8 cellular contexts compared by ENCODE assay signal in the genomic region with DNA sequence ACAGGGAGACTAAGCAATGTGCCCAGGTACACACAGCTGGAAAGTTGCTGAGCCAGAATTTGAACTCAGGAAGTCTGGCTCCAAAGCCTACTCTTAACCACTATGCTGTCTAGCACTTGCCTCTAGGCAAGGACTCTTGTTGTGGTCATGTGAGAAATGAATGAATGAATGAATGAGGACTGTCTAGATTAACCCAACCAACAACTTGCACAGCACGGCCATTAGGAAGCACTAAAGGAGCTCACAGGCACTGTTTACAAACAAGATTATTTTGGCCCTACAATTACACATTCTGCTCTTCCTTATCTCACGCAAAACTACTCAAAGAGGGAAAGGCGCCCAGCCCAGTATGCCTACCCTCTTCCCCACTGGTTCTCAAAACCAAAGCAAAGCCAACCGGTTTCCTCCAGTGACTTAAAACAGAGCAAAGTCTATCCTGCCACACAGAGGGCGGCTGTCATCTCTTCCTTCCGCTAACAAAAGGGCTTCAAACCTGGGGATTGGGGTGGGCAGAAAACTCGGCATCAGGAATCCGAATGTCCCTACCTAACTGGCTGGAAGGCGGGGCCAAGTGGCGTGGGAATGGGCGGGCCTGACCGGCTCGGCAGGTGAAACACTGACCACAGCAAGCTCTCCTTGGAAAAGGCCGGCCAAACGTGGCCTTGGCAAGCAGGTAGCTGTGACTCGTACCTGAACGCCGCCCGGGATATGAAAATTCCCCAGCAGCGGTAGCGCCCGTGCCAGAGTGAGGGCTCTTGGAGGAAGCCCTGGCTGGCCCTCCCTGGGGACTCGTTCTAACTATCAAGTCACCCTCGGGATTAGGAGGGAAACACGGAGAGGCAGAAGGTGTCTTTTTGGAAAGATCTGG. TPM values are rescaled to one million over a fixed set of nuclear protein-coding genes. Genes with fewer than 3 reads are reported as not detected.
DNase-seq lines count a peak whose midpoint lies in the region; ATAC-seq and TF ChIP-seq lines count a peak whose summit lies in the region.

No MANE protein-coding gene starts in this region.

- H3K36me3 ChIP-seq in PC-9 (ENCODE audit: low read depth) (0 out of 2 replicates have a peak, but pooled peaks cover 7% of the 10 kb centered on the region), adrenal gland (replicated peaks in 1 of 2) (no peaks in the 10 kb centered on the region), left ventricle myocardium inferior (no peaks in the 10 kb centered on the region)

- intact Hi-C loops in CD4-positive, alpha-beta T cell (cut with DNase I, micrococcal nuclease): loop anchor here (2.0 to 5.0 kb wide), 7 partner anchors 16 to 297 kb away; partner anchors contain the start of genes ADPRS (in 1 of the 2), SH3D21 (in 1 of the 2), THRAP3 (in 1 of the 2) and TRAPPC3 (in 1 of the 2)
- intact Hi-C loops in PC-9 (cut with micrococcal nuclease; ENCODE audit: unreplicated experiment) (loop anchor here (5.0 to 10.0 kb wide), 2 partner anchors 80 to 1093 kb away; partner anchors contain the start of gene SH3D21), adrenal gland (cut with DNase I) (no loop called here), left ventricle myocardium inferior (cut with micrococcal nuclease) (no loop called here)

- H2AFZ ChIP-seq in PC-9: peak overlapping the region; percentile 52; the same call in 1 of the 2 replicates

- H3K4me3 Mint-ChIP-seq in CD4-positive, alpha-beta T cell: peak overlapping the region; percentile 89

- H3K79me2 ChIP-seq in PC-9 (ENCODE audit: low read depth): peaks cover 57% of the 10 kb centered on the region

- H3K9me3 Mint-ChIP-seq in CD4-positive, alpha-beta T cell: no peaks in the 10 kb centered on the region

- CTCF ChIA-PET in CD4-positive, alpha-beta T cell (lab: Charles Lee): interaction anchor here (1.3 to 1.4 kb wide), 2 partner anchors 13 to 16 kb away, joined by 3 to 5 read pairs; partner anchors contain the start of gene LSM10
- CTCF ChIA-PET in PC-9 (lab: Charles Lee): interaction anchor here (0.6 to 1.0 kb wide), 4 partner anchors 13 to 255 kb away, joined by 3 to 12 read pairs (median 4); partner anchors contain the start of gene LSM10

- H3F3A ChIP-seq in PC-9 (ENCODE audit: insufficient read depth, low read depth): peaks cover 43% of the 10 kb centered on the region

- ATAC-seq in CD4-positive, alpha-beta T cell (ENCODE audit: poor library complexity): peak; percentile 10
- no peak for ATAC-seq in activated CD4-positive, CD25-positive, alpha-beta regulatory T cell treated with anti-CD3 and anti-CD28 coated beads, Interleukin-2, amount 50 U/mL, for 24 hours

- peak overlapping the region; percentile 98 for H3K27ac Mint-ChIP-seq in CD4-positive, alpha-beta T cell

- peaks cover 68% of the 10 kb centered on the region for H3K4me1 Mint-ChIP-seq in CD4-positive, alpha-beta T cell (ENCODE audit: low read depth)

- no peaks in the 10 kb centered on the region for H3K27me3 ChIP-seq in CD4-positive, alpha-beta T cell (ENCODE audit: control insufficient read depth, insufficient read depth, low read length)
- H3K27me3 ChIP-seq in PC-9 (ENCODE audit: insufficient read depth, low read depth): no peaks in the 10 kb centered on the region
- no peaks in the 10 kb centered on the region for H3K27me3 ChIP-seq in adrenal gland
- no peaks in the 10 kb centered on the region for H3K27me3 ChIP-seq in left ventricle myocardium inferior (ENCODE audit: low read depth)

- H3K4me3 ChIP-seq in PC-9 (peak overlapping the region; percentile 98), adrenal gland (peak overlapping the region; percentile 43 to 99 (median 80)), left ventricle myocardium inferior (peak overlapping the region; percentile 82)

- H4K20me1 ChIP-seq in PC-9 (ENCODE audit: insufficient read depth): peaks cover 50% of the 10 kb centered on the region

- H3K4me1 ChIP-seq in PC-9 (replicated peaks; ENCODE audit: insufficient read depth): peaks cover 33% of the 10 kb centered on the region
- H3K4me1 ChIP-seq in adrenal gland (replicated peaks in 1 of 2): peaks cover 39 to 53% of the 10 kb centered on the region in 2 donors
- peaks cover 96% of the 10 kb centered on the region for H3K4me1 ChIP-seq in left ventricle myocardium inferior

- H3K4me2 ChIP-seq in PC-9: peak overlapping the region; percentile 98

- H3K27me3 Mint-ChIP-seq in CD4-positive, alpha-beta T cell: no peaks in the 10 kb centered on the region

- peak in 7 of 10 experiments; percentile 10 to 46 (median 28) for DNase-seq in CD4-positive, alpha-beta T cell
- DNase-seq in HK-2 (ENCODE audit: unreplicated experiment) (peak; percentile 57), PC-9 (peak; percentile 83 to 92), adrenal gland (peak; percentile 50 to 81 (median 64)), left ventricle myocardium inferior (peak; percentile 53), pons (ENCODE audit: low spot score) (peak; percentile 47), NCI-H1694 (lab: John Stamatoyannopoulos, UW) (no peak)

- no peak for TF ChIP-seq CTCF in CD4-positive, alpha-beta T cell (IDR thresholded peaks at IDR 0.05)
- TF ChIP-seq CTCF in PC-9 (conservative IDR thresholded peaks at IDR 0.05): no peak
- no peak for TF ChIP-seq CTCF in adrenal gland (IDR thresholded peaks at IDR 0.05)
- TF ChIP-seq CTCF in left ventricle myocardium inferior (IDR thresholded peaks at IDR 0.05; ENCODE audit: borderline replicate concordance): no peak

- peak overlapping the region; percentile 92 for H3K27ac ChIP-seq in CD4-positive, alpha-beta T cell (ENCODE audit: low read depth, low read length)
- H3K27ac ChIP-seq in PC-9: peak overlapping the region; percentile 99
- peak overlapping the region in 4 of 5 donors; percentile 89 to 98 (median 96) for H3K27ac ChIP-seq in adrenal gland
- peak overlapping the region; percentile 99 for H3K27ac ChIP-seq in left ventricle myocardium inferior (replicated peaks)

- no peaks in the 10 kb centered on the region for H3K9me3 ChIP-seq in CD4-positive, alpha-beta T cell (ENCODE audit: control insufficient read depth, low read length)
- H3K9me3 ChIP-seq in PC-9 (ENCODE audit: insufficient read depth, low read depth) (no peaks in the 10 kb centered on the region), adrenal gland (replicated peaks in 1 of 3) (no peaks in the 10 kb centered on the region), left ventricle myocardium inferior (replicated peaks) (no peaks in the 10 kb centered on the region)

- TSS peak; percentile 61 for BruUV-seq in PC-9 (replicated peaks; lab: Mats Ljungman, UMichigan)

- TF ChIP-seq POLR2A in adrenal gland (IDR thresholded peaks at IDR 0.05): no peak

- WGBS in adrenal gland, 4 donors: 4 to 5% (median 5%) methylated on average over 16 to 25 of the region's 25 CpGs

- H3K36me3 Mint-ChIP-seq in CD4-positive, alpha-beta T cell (ENCODE audit: low read depth): peaks cover 36% of the 10 kb centered on the region

- H3K9me2 ChIP-seq in PC-9 (ENCODE audit: insufficient read depth): no peaks in the 10 kb centered on the region

- POLR2A ChIA-PET in CD4-positive, alpha-beta T cell (lab: Charles Lee): interaction anchor here (0.7 to 5.1 kb wide), 13 partner anchors 12 to 236 kb away, joined by 3 to 58 read pairs (median 7); partner anchors contain the start of genes LSM10, SH3D21, THRAP3 and TRAPPC3
- POLR2A ChIA-PET in PC-9 (lab: Charles Lee; ENCODE audit: unreplicated experiment): interaction anchor here (0.5 to 1.2 kb wide), 4 partner anchors 13 to 190 kb away, joined by 3 to 9 read pairs (median 7); no protein-coding TSS in a partner anchor

RNA-seq across cellular contexts. Expression of gene STK40, which starts 0.9 kb away (rescaled TPM):
- 10 to 100 TPM; 17.8 to 20.7 TPM for total RNA-seq in CD4-positive, alpha-beta T cell
- total RNA-seq in PC-9 (2021): 42.9 and 59.2 TPM in 2 replicates
- 10 to 100 TPM; 23.7 to 31.2 (median 26.8) TPM for total RNA-seq in adrenal gland
- 10 to 100 TPM in 2 of 3 donors, 1 to 10 TPM in 1; 9.8 to 20.4 (median 11.1) TPM for polyA plus RNA-seq in adrenal gland
- 69.8 TPM for total RNA-seq in left ventricle myocardium inferior

RNA-seq across cellular contexts. Expression of gene LSM10, which starts 12.9 kb away (rescaled TPM):
- 10 to 100 TPM; 25.6 to 26.0 TPM for total RNA-seq in CD4-positive, alpha-beta T cell
- total RNA-seq in PC-9 (2021) (33.4 and 39.7 TPM in 2 replicates), adrenal gland (10 to 100 TPM; 13.2 to 42.1 (median 34.9) TPM), left ventricle myocardium inferior (53.6 TPM)
- 10 to 100 TPM; 33.5 to 48.7 (median 39.9) TPM for polyA plus RNA-seq in adrenal gland

Comparison
In these comparisons a context has a peak if more than half of its experiments do, and no peak if none do; other contexts are left out.
1. intact Hi-C loops: an anchor here in CD4-positive, alpha-beta T cell (2.0 to 5.0 kb wide) and PC-9 (5.0 to 10.0 kb wide); none called in adrenal gland and left ventricle myocardium inferior.